In the genomic region with DNA sequence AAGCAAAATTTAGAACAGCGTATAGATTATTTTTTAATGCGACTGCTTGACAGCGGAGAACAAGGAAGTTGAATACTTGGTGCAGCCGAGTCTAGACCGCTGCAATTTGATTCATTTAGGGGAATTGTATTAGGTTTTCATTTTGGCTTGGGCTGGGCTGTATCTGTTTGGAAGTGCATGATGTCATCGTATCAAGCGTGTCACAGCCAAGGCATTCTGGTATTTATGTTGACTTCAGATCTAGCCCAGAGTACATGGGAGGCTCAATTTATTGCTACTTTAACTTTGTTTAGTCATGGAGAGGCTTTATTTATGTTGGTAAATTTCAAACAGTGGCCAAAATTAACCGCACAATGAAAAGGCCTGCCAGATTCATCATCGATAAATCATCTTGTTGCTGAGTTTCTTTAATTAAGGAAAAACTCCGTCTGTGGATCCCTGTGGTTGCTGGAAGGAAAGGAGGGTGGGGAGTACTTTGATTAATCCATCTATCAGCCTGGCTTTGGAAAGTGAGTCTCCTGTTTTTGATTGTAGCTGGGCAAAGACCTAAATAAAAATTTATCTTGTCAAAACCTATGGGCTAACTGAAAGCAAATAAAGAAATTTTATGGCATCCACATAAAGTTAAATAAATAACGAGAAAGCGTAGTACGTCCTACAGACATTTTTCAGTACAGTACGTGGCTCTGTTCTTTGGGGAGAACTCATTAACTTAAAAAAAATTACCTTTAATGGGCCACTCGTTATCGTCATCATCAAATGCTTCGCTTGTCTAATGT, we compare ENCODE assay signal across 15 cellular contexts.
DNase-seq lines count a peak whose midpoint lies in the region; ATAC-seq, FAIRE-seq and TF ChIP-seq lines count a peak whose summit lies in the region.
"Had no signal": no experiment of that assay in that cellular context is flagged by ENCODE, and none has a peak within 500 bp of the region (broad histone marks: within the 10 kb centered on the region; RNA-seq: fewer than 3 reads in every experiment).

No MANE protein-coding gene starts in this region.

- no peak for TF ChIP-seq POLR2A in GM12892 (IDR thresholded peaks at IDR 0.05; ENCODE audit: low read depth, low read length)

- FAIRE-seq in bronchial epithelial cell (lab: Jason Lieb, UNC) = no peak
- no peak for FAIRE-seq in GM12892 (lab: Jason Lieb, UNC)
- FAIRE-seq: GM19239 had no signal

- H3K4me3 ChIP-seq in bronchial epithelial cell (ENCODE audit: low read depth, low read length) = no peak overlapping the region
- no peak overlapping the region for H3K4me3 ChIP-seq in mucosa of descending colon
- H3K4me3 ChIP-seq: cardiac muscle cell, SJCRH30, testis had no signal

- H3K4me1 ChIP-seq in mucosa of descending colon (ENCODE audit: low read depth) = peaks cover 20% of the 10 kb centered on the region
- H3K4me1 ChIP-seq: SJCRH30, testis had no signal

- peak; percentile 100 for DNase-seq in A172 (ENCODE audit: low spot score)
- peak; percentile 15 for DNase-seq in HT1080 (ENCODE audit: low read depth)
- peak; percentile 17 for DNase-seq in bronchial epithelial cell (ENCODE audit: low read depth)
- DNase-seq in mucosa of descending colon = peak in 1 of 3 donors; percentile 30
- DNase-seq in GM12892 (ENCODE audit: insufficient read length) = no peak
- DNase-seq in NCI-H748 (lab: John Stamatoyannopoulos, UW; ENCODE audit: unreplicated experiment) = no peak
- DNase-seq: ACHN; head of caudate nucleus; stimulated activated CD4-positive, alpha-beta T cell treated with anti-CD3 and anti-CD28 coated beads, Interleukin-4, amount 100 ng/mL, for 1 hour; testis had no signal

- TF ChIP-seq CTCF in bronchial epithelial cell (IDR thresholded peaks at IDR 0.05; ENCODE audit: insufficient read depth, low read length, severe bottlenecking) (no peak), mucosa of descending colon (IDR thresholded peaks at IDR 0.05) (no peak)

- intact Hi-C loops in mucosa of descending colon (cut with DNase I, micrococcal nuclease) = no loop called here

- H3K9me3 ChIP-seq in mucosa of descending colon = no peaks in the 10 kb centered on the region
- H3K9me3 ChIP-seq: SJCRH30, testis had no signal

- H3K27me3 ChIP-seq in bronchial epithelial cell (ENCODE audit: control insufficient read depth, insufficient read depth, low read length) = no peaks in the 10 kb centered on the region
- H3K27me3 ChIP-seq: cardiac muscle cell, SJCRH30, testis had no signal

- peak; percentile 73 for ATAC-seq in mucosa of descending colon
- no peak for ATAC-seq in HG03442 (IDR thresholded peaks at IDR 0.05; ENCODE audit: unreplicated experiment)
- no peak for ATAC-seq in HG03159 (IDR thresholded peaks at IDR 0.05; ENCODE audit: unreplicated experiment)

- no peaks in the 10 kb centered on the region for H3K36me3 ChIP-seq in bronchial epithelial cell (ENCODE audit: control insufficient read depth, insufficient read depth, low read length)
- no peaks in the 10 kb centered on the region for H3K36me3 ChIP-seq in mucosa of descending colon (ENCODE audit: low read depth)
- H3K36me3 ChIP-seq: cardiac muscle cell, SJCRH30 had no signal

Comparison
In these comparisons a context has a peak if more than half of its experiments do, and no peak if none do; other contexts are left out.
1. DNase-seq: peak in A172 (single experiment), HT1080 (single experiment) and bronchial epithelial cell (single experiment); none in GM12892 (single experiment) and NCI-H748 (single experiment).